Comparison of ENCODE assay signal across 31 cellular contexts in genomic region chr2:176902454-176902853, GRCh38.
"Had no signal": no experiment of that assay in that cellular context is flagged by ENCODE, and none has a peak within 500 bp of the region (broad histone marks: within the 10 kb centered on the region; RNA-seq: fewer than 3 reads in every experiment).

No MANE protein-coding gene starts in this region.

- DNase-seq: activated CD4-positive, alpha-beta T cell treated with anti-CD3 and anti-CD28 coated beads for 4 hours; activated CD4-positive, alpha-beta T cell treated with anti-CD3 and anti-CD28 coated beads, Interleukin-2, amount 50 U/mL, for 4 hours; activated naive CD4-positive, alpha-beta T cell; activated T-cell treated with anti-CD3 and anti-CD28 coated beads for 4 hours; activated T-cell treated with anti-CD3 and anti-CD28 coated beads, Interleukin-2, amount 50 U/mL, for 72 hours; anterior cingulate cortex; endodermal cell; foreskin fibroblast; head of caudate nucleus; hippocampal formation; left cardiac atrium; mammary epithelial cell; naive thymus-derived CD4-positive, alpha-beta T cell; nucleus accumbens; psoas muscle; sigmoid colon; small intestine; stimulated activated CD4-positive, alpha-beta T cell treated with anti-CD3 and anti-CD28 coated beads, Interleukin-4, amount 100 ng/mL, for 24 hours; stimulated activated naive CD8-positive, alpha-beta T cell treated with anti-CD3 and anti-CD28 coated beads, Interleukin-15, amount 100 ng/mL, for 72 hours; substantia nigra; upper lobe of left lung had no signal

- H3K4me1 Mint-ChIP-seq: central memory CD8-positive, alpha-beta T cell; endodermal cell; naive thymus-derived CD4-positive, alpha-beta T cell; stimulated activated memory B cell treated with anti-CD40 and anti-IgM and Interleukin-4, amounts not matched to agents 10 μg/mL and 1 μg/mL and 100 μg/mL, for 72 hours; stimulated activated naive CD8-positive, alpha-beta T cell treated with anti-CD3 and anti-CD28 coated beads, Interleukin-15, amount 100 ng/mL, for 72 hours had no signal

- H3K36me3 ChIP-seq: sigmoid colon, upper lobe of left lung, vagina had no signal

- H3K27ac ChIP-seq: parathyroid adenoma, psoas muscle, sigmoid colon, upper lobe of left lung, vagina, VCaP had no signal

- H3K27me3 ChIP-seq: sigmoid colon, upper lobe of left lung, vagina had no signal

- H3K36me3 Mint-ChIP-seq: activated naive CD4-positive, alpha-beta T cell treated with anti-CD3 and anti-CD28 coated beads, Interleukin-2, amount 50 U/mL, for 72 hours; mesothelial cell of epicardium; stimulated activated memory B cell treated with anti-CD40 and anti-IgM and Interleukin-4, amounts not matched to agents 10 μg/mL and 1 μg/mL and 100 μg/mL, for 72 hours had no signal

- H3K27me3 Mint-ChIP-seq: central memory CD8-positive, alpha-beta T cell; dendritic cell treated with granulocyte-macrophage colony-stimulating factor and Interleukin-4, amounts not matched to agents 40 ng/mL and 50 ng/mL, for 4 days; stimulated activated naive CD8-positive, alpha-beta T cell treated with anti-CD3 and anti-CD28 coated beads, Interleukin-15, amount 100 ng/mL, for 72 hours had no signal

- H3K9me3 Mint-ChIP-seq: central memory CD8-positive, alpha-beta T cell; dendritic cell treated with granulocyte-macrophage colony-stimulating factor and Interleukin-4, amounts not matched to agents 40 ng/mL and 50 ng/mL, for 4 days; stimulated activated naive CD8-positive, alpha-beta T cell treated with anti-CD3 and anti-CD28 coated beads, Interleukin-15, amount 100 ng/mL, for 72 hours had no signal

- H3K4me1 ChIP-seq: parathyroid adenoma, psoas muscle, sigmoid colon, upper lobe of left lung, vagina had no signal

- H3K4me3 ChIP-seq: psoas muscle, sigmoid colon, upper lobe of left lung, vagina had no signal

- H3K4me3 Mint-ChIP-seq: activated T-cell treated with anti-CD3 and anti-CD28 coated beads, Interleukin-2, amount 50 U/mL, for 72 hours; central memory CD8-positive, alpha-beta T cell; dendritic cell treated with granulocyte-macrophage colony-stimulating factor and Interleukin-4, amounts not matched to agents 40 ng/mL and 50 ng/mL, for 4 days; endodermal cell; mesothelial cell of epicardium; naive thymus-derived CD4-positive, alpha-beta T cell; neural crest cell; stimulated activated memory B cell treated with anti-CD40 and anti-IgM and Interleukin-4, amounts not matched to agents 10 μg/mL and 1 μg/mL and 100 μg/mL, for 72 hours; stimulated activated naive CD8-positive, alpha-beta T cell treated with anti-CD3 and anti-CD28 coated beads, Interleukin-15, amount 100 ng/mL, for 72 hours had no signal

- H2AFZ ChIP-seq: parathyroid adenoma had no signal

- H3K79me2 ChIP-seq: parathyroid adenoma had no signal

- H3K27ac Mint-ChIP-seq: activated naive CD4-positive, alpha-beta T cell treated with anti-CD3 and anti-CD28 coated beads, Interleukin-2, amount 50 U/mL, for 72 hours; activated T-cell treated with anti-CD3 and anti-CD28 coated beads, Interleukin-2, amount 50 U/mL, for 72 hours; dendritic cell treated with granulocyte-macrophage colony-stimulating factor and Interleukin-4, amounts not matched to agents 40 ng/mL and 50 ng/mL, for 4 days; endodermal cell; mesothelial cell of epicardium; naive thymus-derived CD4-positive, alpha-beta T cell; stimulated activated memory B cell treated with anti-CD40 and anti-IgM and Interleukin-4, amounts not matched to agents 10 μg/mL and 1 μg/mL and 100 μg/mL, for 72 hours; stimulated activated naive CD8-positive, alpha-beta T cell treated with anti-CD3 and anti-CD28 coated beads, Interleukin-15, amount 100 ng/mL, for 72 hours had no signal

- ATAC-seq: activated naive CD4-positive, alpha-beta T cell treated with anti-CD3 and anti-CD28 coated beads, Interleukin-2, amount 50 U/mL, for 72 hours; activated T-cell treated with anti-CD3 and anti-CD28 coated beads, Interleukin-2, amount 50 U/mL, for 72 hours; esophagus mucosa; left cardiac atrium; naive thymus-derived CD4-positive, alpha-beta T cell; psoas muscle; stimulated activated memory B cell treated with anti-CD40 and anti-IgM and Interleukin-4, amounts not matched to agents 10 μg/mL and 1 μg/mL and 100 μg/mL, for 72 hours; stimulated activated naive CD8-positive, alpha-beta T cell treated with anti-CD3 and anti-CD28 coated beads, Interleukin-15, amount 100 ng/mL, for 72 hours had no signal
